Comparison of ENCODE assay signal across 10 cellular contexts in the genomic region with DNA sequence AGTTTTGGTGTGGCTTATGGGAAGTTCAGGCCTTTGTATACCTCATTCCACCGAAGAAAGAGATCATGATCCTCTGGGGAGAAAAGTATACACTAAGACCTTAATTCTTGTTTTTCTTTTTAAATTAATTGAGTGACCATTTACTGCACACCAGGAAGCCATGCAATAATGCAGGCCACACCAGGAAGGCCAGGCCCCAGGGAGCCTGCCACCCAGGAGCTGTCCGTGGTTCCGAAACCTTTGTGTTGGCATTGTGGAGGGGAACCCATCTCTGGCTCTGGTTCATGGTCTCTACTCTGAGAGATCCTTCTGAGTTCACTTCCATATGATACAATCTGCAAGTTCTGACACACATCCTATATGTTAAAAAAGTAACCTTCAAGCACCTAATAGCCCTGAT.
A peak's percentile ranks its signal among the peaks of the same experiment; 100 is the strongest.
DNase-seq lines count a peak whose midpoint lies in the region; ATAC-seq and TF ChIP-seq lines count a peak whose summit lies in the region.
"Had no signal": no experiment of that assay in that cellular context is flagged by ENCODE, and none has a peak within 500 bp of the region (broad histone marks: within the 10 kb centered on the region; RNA-seq: fewer than 3 reads in every experiment).

No MANE protein-coding gene starts in this region.

- no peak for TF ChIP-seq POLR2A in HCT116 (IDR thresholded peaks at IDR 0.05; ENCODE audit: borderline replicate concordance, extremely low read depth, insufficient read depth, insufficient read length)

- no peak overlapping the region for H3K4me2 ChIP-seq in HCT116 (ENCODE audit: low read length)

- TF ChIP-seq CTCF in HCT116 (IDR thresholded peaks at IDR 0.05 in 2 of 3, conservative IDR thresholded peaks at IDR 0.05 in 1 of 3; ENCODE audit: borderline replicate concordance in 1 of 3, insufficient read depth in 1 of 3, low read depth in 2 of 3, low read length in 2 of 3) (no peak), ascending aorta (IDR thresholded peaks at IDR 0.05) (no peak), GM13976 (IDR thresholded peaks at IDR 0.05; ENCODE audit: borderline replicate concordance, control extremely low read depth, extremely low read depth, insufficient read depth, missing control alignments) (no peak)

- RAD21 ChIA-PET in HCT116 (lab: Charles Lee; ENCODE audit: low non-redundant PET in 1 of 2, low total read pairs in 2 of 2, uncharacterized antibody in 2 of 2, unreplicated experiment in 2 of 2): no interaction called here

- no peaks in the 10 kb centered on the region for H4K20me1 ChIP-seq in HCT116 (ENCODE audit: insufficient read depth)

- H3K27ac ChIP-seq in HCT116 (ENCODE audit: low read depth, low read length): no peak overlapping the region
- H3K27ac ChIP-seq in ascending aorta: no peak overlapping the region
- H3K27ac ChIP-seq: sigmoid colon had no signal

- in situ Hi-C loops in GM13976 (cut with MboI; ENCODE audit: low sequenced_read_pairs, unreplicated experiment): no loop called here

- no peak overlapping the region for H3K4me3 ChIP-seq in HCT116 (replicated peaks in 1 of 2; ENCODE audit: low read depth in 1 of 2, low read length in 2 of 2)
- H3K4me3 ChIP-seq in ascending aorta: no peak overlapping the region
- H3K4me3 ChIP-seq: sigmoid colon had no signal

- POLR2A ChIA-PET in HCT116 (lab: Charles Lee): no interaction called here

- no peaks in the 10 kb centered on the region for H3K79me2 ChIP-seq in HCT116 (ENCODE audit: insufficient read depth, low read length)

- H3K4me1 ChIP-seq in HCT116 (ENCODE audit: control insufficient read depth in 1 of 2, insufficient read depth in 2 of 2, low read length in 2 of 2) (no peaks in the 10 kb centered on the region), ascending aorta (no peaks in the 10 kb centered on the region)
- H3K4me1 ChIP-seq: sigmoid colon had no signal

- no peaks in the 10 kb centered on the region for H3K36me3 ChIP-seq in HCT116 (ENCODE audit: control insufficient read depth in 1 of 2, insufficient read depth in 2 of 2, low read length in 2 of 2)
- no peaks in the 10 kb centered on the region for H3K36me3 ChIP-seq in ascending aorta
- H3K36me3 ChIP-seq: sigmoid colon had no signal

- BruUV-seq in HCT116 (replicated peaks; lab: Mats Ljungman, UMichigan): no TSS peak

- intact Hi-C loops in HCT116 (cut with micrococcal nuclease) (no loop called here), ascending aorta (cut with DNase I) (no loop called here)

- TF ChIP-seq RAD21 in HCT116 (IDR thresholded peaks at IDR 0.05; ENCODE audit: low read depth): no peak

- CTCF ChIA-PET in HCT116 (lab: Charles Lee): no interaction called here

- no peaks in the 10 kb centered on the region for H3K9me2 ChIP-seq in HCT116 (ENCODE audit: insufficient read depth)

- no peak for ATAC-seq in HCT116
- peak; percentile 60; the same call in 2 of the 3 replicates for ATAC-seq in SK-N-SH treated with all-trans-retinoic acid at 6 μM for 48 hours

- no peaks in the 10 kb centered on the region for H3K9me3 ChIP-seq in HCT116 (ENCODE audit: control insufficient read depth in 1 of 2, insufficient read depth in 1 of 2, low read depth in 1 of 2, low read length in 2 of 2)
- H3K9me3 ChIP-seq in ascending aorta: no peaks in the 10 kb centered on the region
- H3K9me3 ChIP-seq: sigmoid colon had no signal

- no peak overlapping the region for H2AFZ ChIP-seq in HCT116 (ENCODE audit: low read depth, low read length, poor library complexity, severe bottlenecking)

- peak; percentile 40 for DNase-seq in AG08395 (ENCODE audit: low spot score)
- DNase-seq in HCT116 (ENCODE audit: low read depth, low spot score): no peak
- DNase-seq in glomerular visceral epithelial cell (ENCODE audit: extremely low spot score): peak; percentile 47
- DNase-seq in ascending aorta (ENCODE audit: low spot score in 2 of 2): no peak
- no peak for DNase-seq in GM13976 (ENCODE audit: low spot score)
- DNase-seq in cerebellar nuclear complex (lab: John Stamatoyannopoulos, UW): no peak
- DNase-seq in NCI-H187 (lab: John Stamatoyannopoulos, UW): no peak
- DNase-seq: activated CD8-positive, alpha-beta memory T cell treated with anti-CD3 and anti-CD28 coated beads, Interleukin-2, amount 50 U/mL, for 48 hours; sigmoid colon had no signal

- H3K27me3 ChIP-seq in HCT116 (ENCODE audit: insufficient read depth, low read length) (peaks cover 41% of the 10 kb centered on the region), ascending aorta (no peaks in the 10 kb centered on the region)
- H3K27me3 ChIP-seq: sigmoid colon had no signal

- H3K9ac ChIP-seq in HCT116 (ENCODE audit: low read length): no peak overlapping the region

TF ChIP-seq in HCT116, 20 proteins besides CTCF, POLR2A, EP300 and RAD21:
- no peak for TF ChIP-seq ELF1 (IDR thresholded peaks at IDR 0.05; ENCODE audit: borderline replicate concordance, low read depth)
- TF ChIP-seq, protein P1, sequence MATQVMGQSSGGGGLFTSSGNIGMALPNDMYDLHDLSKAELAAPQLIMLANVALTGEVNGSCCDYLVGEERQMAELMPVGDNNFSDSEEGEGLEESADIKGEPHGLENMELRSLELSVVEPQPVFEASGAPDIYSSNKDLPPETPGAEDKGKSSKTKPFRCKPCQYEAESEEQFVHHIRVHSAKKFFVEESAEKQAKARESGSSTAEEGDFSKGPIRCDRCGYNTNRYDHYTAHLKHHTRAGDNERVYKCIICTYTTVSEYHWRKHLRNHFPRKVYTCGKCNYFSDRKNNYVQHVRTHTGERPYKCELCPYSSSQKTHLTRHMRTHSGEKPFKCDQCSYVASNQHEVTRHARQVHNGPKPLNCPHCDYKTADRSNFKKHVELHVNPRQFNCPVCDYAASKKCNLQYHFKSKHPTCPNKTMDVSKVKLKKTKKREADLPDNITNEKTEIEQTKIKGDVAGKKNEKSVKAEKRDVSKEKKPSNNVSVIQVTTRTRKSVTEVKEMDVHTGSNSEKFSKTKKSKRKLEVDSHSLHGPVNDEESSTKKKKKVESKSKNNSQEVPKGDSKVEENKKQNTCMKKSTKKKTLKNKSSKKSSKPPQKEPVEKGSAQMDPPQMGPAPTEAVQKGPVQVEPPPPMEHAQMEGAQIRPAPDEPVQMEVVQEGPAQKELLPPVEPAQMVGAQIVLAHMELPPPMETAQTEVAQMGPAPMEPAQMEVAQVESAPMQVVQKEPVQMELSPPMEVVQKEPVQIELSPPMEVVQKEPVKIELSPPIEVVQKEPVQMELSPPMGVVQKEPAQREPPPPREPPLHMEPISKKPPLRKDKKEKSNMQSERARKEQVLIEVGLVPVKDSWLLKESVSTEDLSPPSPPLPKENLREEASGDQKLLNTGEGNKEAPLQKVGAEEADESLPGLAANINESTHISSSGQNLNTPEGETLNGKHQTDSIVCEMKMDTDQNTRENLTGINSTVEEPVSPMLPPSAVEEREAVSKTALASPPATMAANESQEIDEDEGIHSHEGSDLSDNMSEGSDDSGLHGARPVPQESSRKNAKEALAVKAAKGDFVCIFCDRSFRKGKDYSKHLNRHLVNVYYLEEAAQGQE (IDR thresholded peaks at IDR 0.05; ENCODE audit: low read depth): peak; percentile 67

TF ChIP-seq in SK-N-SH treated with all-trans-retinoic acid at 6 μM for 48 hours, 23 proteins besides CTCF, POLR2A, EP300 and RAD21:
- TF ChIP-seq, protein P2, sequence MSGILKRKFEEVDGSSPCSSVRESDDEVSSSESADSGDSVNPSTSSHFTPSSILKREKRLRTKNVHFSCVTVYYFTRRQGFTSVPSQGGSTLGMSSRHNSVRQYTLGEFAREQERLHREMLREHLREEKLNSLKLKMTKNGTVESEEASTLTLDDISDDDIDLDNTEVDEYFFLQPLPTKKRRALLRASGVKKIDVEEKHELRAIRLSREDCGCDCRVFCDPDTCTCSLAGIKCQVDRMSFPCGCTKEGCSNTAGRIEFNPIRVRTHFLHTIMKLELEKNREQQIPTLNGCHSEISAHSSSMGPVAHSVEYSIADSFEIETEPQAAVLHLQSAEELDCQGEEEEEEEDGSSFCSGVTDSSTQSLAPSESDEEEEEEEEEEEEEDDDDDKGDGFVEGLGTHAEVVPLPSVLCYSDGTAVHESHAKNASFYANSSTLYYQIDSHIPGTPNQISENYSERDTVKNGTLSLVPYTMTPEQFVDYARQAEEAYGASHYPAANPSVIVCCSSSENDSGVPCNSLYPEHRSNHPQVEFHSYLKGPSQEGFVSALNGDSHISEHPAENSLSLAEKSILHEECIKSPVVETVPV (CRISPR knock-in tag; IDR thresholded peaks at IDR 0.05): no peak
- 0 out of 2 replicates have a peak, but pooled peaks have one; percentile 43 for TF ChIP-seq ZFP3 (CRISPR knock-in tag; IDR thresholded peaks at IDR 0.05)
- no peak for TF ChIP-seq BACH2 (CRISPR knock-in tag; IDR thresholded peaks at IDR 0.05; ENCODE audit: borderline replicate concordance)
- TF ChIP-seq OSR1 (CRISPR knock-in tag; IDR thresholded peaks at IDR 0.05): no peak
- TF ChIP-seq ZC3H10 (CRISPR knock-in tag; IDR thresholded peaks at IDR 0.05): no peak
- TF ChIP-seq CSDC2 (CRISPR knock-in tag; IDR thresholded peaks at IDR 0.05): 0 out of 2 replicates have a peak, but pooled peaks have one; percentile 43
- TF ChIP-seq GLIS3 (CRISPR knock-in tag; IDR thresholded peaks at IDR 0.05): no peak
- peak; percentile 74; the same call in 1 of the 2 replicates for TF ChIP-seq SNAI2 (CRISPR knock-in tag; IDR thresholded peaks at IDR 0.05)

Comparison
In these comparisons a context has a peak if more than half of its experiments do, and no peak if none do; other contexts are left out.
1. DNase-seq: peak in AG08395 (single experiment) and glomerular visceral epithelial cell (single experiment); none in HCT116 (single experiment), ascending aorta (0 of 2), GM13976 (single experiment), cerebellar nuclear complex (0 of 2) and NCI-H187 (0 of 2).